ENCODE assay signal across 2 cellular contexts in genomic region chr4:40627540-40627939, GRCh38.
TF ChIP-seq lines count a peak whose summit lies in the region.

No MANE protein-coding gene starts in this region.

TF ChIP-seq in liver, 16 proteins besides CTCF, POLR2A, EP300 and RAD21 (continued from another document):
- TF ChIP-seq ZBTB33 (IDR thresholded peaks at IDR 0.05) = no peak
- TF ChIP-seq HNF4A (conservative IDR thresholded peaks at IDR 0.05) = no peak
- no peak for TF ChIP-seq REST (IDR thresholded peaks at IDR 0.05)
- no peak for TF ChIP-seq GABPA (IDR thresholded peaks at IDR 0.05 in 1 of 2, conservative IDR thresholded peaks at IDR 0.05 in 1 of 2)
- TF ChIP-seq TAF1 (conservative IDR thresholded peaks at IDR 0.05) = no peak
- no peak for TF ChIP-seq HNF4G (IDR thresholded peaks at IDR 0.05)
- TF ChIP-seq NR2F2 (IDR thresholded peaks at IDR 0.05) = no peak
- TF ChIP-seq RXRA (IDR thresholded peaks at IDR 0.05) = no peak
- TF ChIP-seq SP1 (IDR thresholded peaks at IDR 0.05) = no peak
- TF ChIP-seq FOXA2 (IDR thresholded peaks at IDR 0.05) = no peak
- no peak for TF ChIP-seq YY1 (IDR thresholded peaks at IDR 0.05)
- no peak for TF ChIP-seq FOXA1 (IDR thresholded peaks at IDR 0.05)
- no peak for TF ChIP-seq JUND (IDR thresholded peaks at IDR 0.05)
- no peak for TF ChIP-seq ATF3 (IDR thresholded peaks at IDR 0.05)
- no peak for TF ChIP-seq EGR1 (IDR thresholded peaks at IDR 0.05; ENCODE audit: low read depth in 2 of 2)

TF ChIP-seq in HepG2, 621 proteins besides CTCF, POLR2A, EP300 and RAD21:
- TF ChIP-seq ZNF609 (CRISPR knock-in tag; IDR thresholded peaks at IDR 0.05; ENCODE audit: borderline replicate concordance) (no peak), ZNF33B (CRISPR knock-in tag; IDR thresholded peaks at IDR 0.05) (no peak)
